ENCODE assay signal across 15 cellular contexts in the genomic region with DNA sequence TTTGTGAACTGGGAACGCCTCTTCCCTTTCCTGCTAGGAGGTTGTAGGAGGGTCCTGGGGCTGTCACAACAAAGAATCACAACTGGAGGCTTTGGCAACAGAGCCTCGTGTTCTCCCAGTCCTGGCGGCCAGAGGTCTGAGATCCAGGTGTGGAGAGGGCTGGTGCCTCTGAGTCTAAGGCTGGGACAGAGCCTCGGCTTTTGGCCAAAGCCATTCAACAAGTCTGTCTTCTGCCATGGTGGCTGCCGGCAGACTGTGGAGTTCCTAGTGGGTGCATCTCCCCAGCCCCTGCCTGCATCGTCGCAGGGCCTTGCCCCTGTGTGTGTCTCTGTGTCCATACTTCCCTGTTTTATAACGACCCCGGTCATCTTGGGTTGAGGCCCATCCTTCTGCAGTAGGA. TPM values are rescaled to one million over a fixed set of nuclear protein-coding genes. Genes with fewer than 3 reads are reported as not detected.
DNase-seq lines count a peak whose midpoint lies in the region; ATAC-seq and TF ChIP-seq lines count a peak whose summit lies in the region.
"Had no signal": no experiment of that assay in that cellular context is flagged by ENCODE, and none has a peak within 500 bp of the region (broad histone marks: within the 10 kb centered on the region; RNA-seq: fewer than 3 reads in every experiment).

No MANE protein-coding gene starts in this region.

- H3K27me3 ChIP-seq in left ventricle myocardium inferior (ENCODE audit: low read depth): peaks cover 74% of the 10 kb centered on the region
- H3K27me3 ChIP-seq in BLaER1 treated with 17β-estradiol and CSF1 and Interleukin-3, amounts not matched to agents 10 nM and 100 nM: peaks cover 10 to 58% (median 37%) of the 10 kb centered on the region in 11 experiments; a peak in 21 of 22 replicates
- no peaks in the 10 kb centered on the region for H3K27me3 ChIP-seq in RWPE2 (ENCODE audit: insufficient read depth, poor library complexity, severe bottlenecking)
- peaks cover 0 to 93% (median 31%) of the 10 kb centered on the region in 7 donors for H3K27me3 ChIP-seq in spleen (replicated peaks in 1 of 7)
- peaks cover 12% of the 10 kb centered on the region for H3K27me3 ChIP-seq in colonic mucosa

- ATAC-seq in Right ventricle myocardium superior (ENCODE audit: poor library complexity) (no peak), RWPE2 (ENCODE audit: low read depth) (no peak)

- intact Hi-C loops in Right ventricle myocardium superior (cut with DNase I) (no loop called here), left ventricle myocardium inferior (cut with micrococcal nuclease) (no loop called here), spleen (cut with DNase I; ENCODE audit: low total_unique reads) (no loop called here), colonic mucosa (cut with DNase I) (no loop called here)

- no peak for TF ChIP-seq CTCF in left ventricle myocardium inferior (IDR thresholded peaks at IDR 0.05; ENCODE audit: borderline replicate concordance)
- no peak for TF ChIP-seq CTCF in RWPE2 (IDR thresholded peaks at IDR 0.05; ENCODE audit: poor library complexity, severe bottlenecking)
- TF ChIP-seq CTCF in spleen (IDR thresholded peaks at IDR 0.05 in 8 of 11, conservative IDR thresholded peaks at IDR 0.05 in 3 of 11): no peak
- TF ChIP-seq CTCF in colonic mucosa (IDR thresholded peaks at IDR 0.05): no peak

- H3K4me2 ChIP-seq in BLaER1 treated with 17β-estradiol and CSF1 and Interleukin-3, amounts not matched to agents 10 nM and 100 nM: peak overlapping the region in 9 of 11 experiments; percentile 31 to 67 (median 48); a peak in 14 of 22 replicates

- no peak for TF ChIP-seq POLR2A in spleen (IDR thresholded peaks at IDR 0.05)

- 60 to 74% (median 63%) methylated on average over 4 to 9 of the region's 9 CpGs for WGBS in spleen, 5 donors

- no peak overlapping the region for H3K9ac ChIP-seq in BLaER1 treated with 17β-estradiol and CSF1 and Interleukin-3, amounts not matched to agents 10 nM and 100 nM
- no peak overlapping the region for H3K9ac ChIP-seq in colonic mucosa (ENCODE audit: low read depth in 2 of 2, low read length in 2 of 2)
- H3K9ac ChIP-seq: GM23248 had no signal

- no peaks in the 10 kb centered on the region for H3K36me3 ChIP-seq in left ventricle myocardium inferior
- H3K36me3 ChIP-seq in BLaER1 treated with 17β-estradiol and CSF1 and Interleukin-3, amounts not matched to agents 10 nM and 100 nM: no peaks in the 10 kb centered on the region
- no peaks in the 10 kb centered on the region for H3K36me3 ChIP-seq in RWPE2 (ENCODE audit: low read depth)
- H3K36me3 ChIP-seq in spleen: no peaks in the 10 kb centered on the region
- H3K36me3 ChIP-seq in colonic mucosa: no peaks in the 10 kb centered on the region

- 0 out of 22 replicates have a peak, but pooled peaks cover 0 to 6% (median 0%) of the 10 kb centered on the region in 11 experiments for H4K20me1 ChIP-seq in BLaER1 treated with 17β-estradiol and CSF1 and Interleukin-3, amounts not matched to agents 10 nM and 100 nM

- peaks cover 4% of the 10 kb centered on the region for H3K4me1 ChIP-seq in left ventricle myocardium inferior
- H3K4me1 ChIP-seq in BLaER1 treated with 17β-estradiol and CSF1 and Interleukin-3, amounts not matched to agents 10 nM and 100 nM: peaks cover 14 to 42% (median 36%) of the 10 kb centered on the region in 10 experiments
- peaks cover 21% of the 10 kb centered on the region for H3K4me1 ChIP-seq in RWPE2 (ENCODE audit: insufficient read depth, poor library complexity, severe bottlenecking)
- peaks cover 0 to 6% (median 1%) of the 10 kb centered on the region in 6 donors for H3K4me1 ChIP-seq in spleen
- no peaks in the 10 kb centered on the region for H3K4me1 ChIP-seq in colonic mucosa

- H3K9me3 ChIP-seq in left ventricle myocardium inferior (replicated peaks) (no peaks in the 10 kb centered on the region), RWPE2 (ENCODE audit: severe bottlenecking) (no peaks in the 10 kb centered on the region), spleen (no peaks in the 10 kb centered on the region), colonic mucosa (no peaks in the 10 kb centered on the region)
- peaks cover 2 to 6% (median 4%) of the 10 kb centered on the region in 11 experiments; a peak in 15 of 22 replicates for H3K9me3 ChIP-seq in BLaER1 treated with 17β-estradiol and CSF1 and Interleukin-3, amounts not matched to agents 10 nM and 100 nM (replicated peaks in 1 of 11)

- H3K27ac ChIP-seq in left ventricle myocardium inferior (replicated peaks): no peak overlapping the region
- no peak overlapping the region for H3K27ac ChIP-seq in BLaER1 treated with 17β-estradiol and CSF1 and Interleukin-3, amounts not matched to agents 10 nM and 100 nM
- no peak overlapping the region for H3K27ac ChIP-seq in RWPE2 (ENCODE audit: poor library complexity, severe bottlenecking)
- no peak overlapping the region for H3K27ac ChIP-seq in spleen
- no peak overlapping the region for H3K27ac ChIP-seq in colonic mucosa
- H3K27ac ChIP-seq: C4-2B, GM23248 had no signal

- H3K4me3 ChIP-seq in left ventricle myocardium inferior (no peak overlapping the region), RWPE2 (ENCODE audit: severe bottlenecking) (no peak overlapping the region), spleen (no peak overlapping the region), colonic mucosa (no peak overlapping the region)
- H3K4me3 ChIP-seq in BLaER1 treated with 17β-estradiol and CSF1 and Interleukin-3, amounts not matched to agents 10 nM and 100 nM: no peak overlapping the region
- H3K4me3 ChIP-seq: GM23248 had no signal

- DNase-seq in Right ventricle myocardium superior: peak; percentile 29
- DNase-seq in left ventricle myocardium inferior: no peak
- DNase-seq in RWPE2 (ENCODE audit: low spot score): peak; percentile 47
- peak; percentile 59 for DNase-seq in spleen
- DNase-seq in colonic mucosa: no peak
- no peak for DNase-seq in activated effector memory CD4-positive, alpha-beta T cell treated with Interleukin-2 at 50 U/mL for 16 hours
- DNase-seq: ACHN; CD4-positive, alpha-beta memory T cell; DMS79 treated with DMSO at 0.1 percent for 48 hours; EL; GM23248 had no signal

RNA-seq across cellular contexts. Expression of a gene that starts 9.5 kb away (rescaled TPM):
- total RNA-seq in Right ventricle myocardium superior: 15.8 TPM
- 18.6 TPM for total RNA-seq in left ventricle myocardium inferior
- not detected for total RNA-seq in spleen
- under 1 TPM in 1 of 3 donors, not detected in 2; 0.05 TPM for polyA plus RNA-seq in spleen
- not detected for total RNA-seq in colonic mucosa
- total RNA-seq: A172; CD4-positive, alpha-beta memory T cell; GM23248; HT-29 had no signal
- polyA plus RNA-seq: CD4-positive, alpha-beta memory T cell; GM23248 had no signal

Comparison
In these comparisons a context has a peak if more than half of its experiments do, and no peak if none do; other contexts are left out.
1. DNase-seq: peak in Right ventricle myocardium superior (single experiment), RWPE2 (single experiment) and spleen (single experiment); none in left ventricle myocardium inferior (single experiment), colonic mucosa (single experiment) and activated effector memory CD4-positive, alpha-beta T cell treated with Interleukin-2 at 50 U/mL for 16 hours (single experiment).
2. RNA of a gene that starts 9.5 kb away (total RNA-seq): 18.6 TPM in left ventricle myocardium inferior (single experiment) and 15.8 TPM in Right ventricle myocardium superior (single experiment); not detected in spleen and not detected in colonic mucosa; every median in the first group is over 10 times any median in the second.